Comparison of ENCODE assay signal across 25 cellular contexts in the genomic region with DNA sequence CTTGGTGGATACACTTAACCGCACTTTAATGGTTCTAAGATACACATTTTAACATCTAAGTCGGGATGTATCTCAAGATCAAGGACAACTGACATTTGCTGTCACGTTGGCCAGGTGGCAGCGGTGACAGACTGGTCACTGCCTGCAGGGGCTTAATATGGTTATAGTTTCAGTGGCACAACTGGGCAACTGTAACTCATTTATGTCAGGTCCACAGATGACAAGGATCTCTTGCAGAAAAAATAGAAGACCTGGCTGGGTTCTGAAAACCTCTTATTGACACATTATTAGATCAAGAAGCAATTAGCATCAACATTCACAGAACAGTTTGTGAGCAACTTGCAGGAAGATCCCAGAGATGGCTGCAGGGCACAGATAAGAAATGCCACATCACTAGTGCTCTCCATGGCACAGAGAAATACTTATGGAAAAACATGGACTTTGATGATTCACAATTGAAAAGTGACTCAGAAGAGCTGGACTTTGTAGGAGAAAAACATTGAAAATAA.
A peak's percentile ranks its signal among the peaks of the same experiment; 100 is the strongest.
DNase-seq lines count a peak whose midpoint lies in the region; ATAC-seq and TF ChIP-seq lines count a peak whose summit lies in the region.
"Had no signal": no experiment of that assay in that cellular context is flagged by ENCODE, and none has a peak within 500 bp of the region (broad histone marks: within the 10 kb centered on the region; RNA-seq: fewer than 3 reads in every experiment).

No MANE protein-coding gene starts in this region.

- TF ChIP-seq CTCF in BE2C (IDR thresholded peaks at IDR 0.05; ENCODE audit: low read depth, low read length) = no peak
- TF ChIP-seq CTCF in fibroblast of the aortic adventitia (IDR thresholded peaks at IDR 0.05; ENCODE audit: insufficient read depth, low read length) = no peak

- DNase-seq in BE2C = peak; percentile 83
- peak; percentile 51 for DNase-seq in HT1080 (ENCODE audit: low read depth)
- peak; percentile 12 for DNase-seq in amniotic stem cell (lab: John Stamatoyannopoulos, UW)
- peak; percentile 15 for DNase-seq in fibroblast of the aortic adventitia (ENCODE audit: low read depth)
- DNase-seq: activated B cell treated with CpG ODN at 0.5 μM for 24 hours; activated CD4-positive, alpha-beta T cell treated with anti-CD3 and anti-CD28 coated beads, Interleukin-2, amount 50 U/mL, for 48 hours; activated effector memory CD4-positive, alpha-beta T cell treated with anti-CD3 and anti-CD28 coated beads, Interleukin-2, amount 50 U/mL, for 16 hours; central memory CD4-positive, alpha-beta T cell; DMS153; effector CD4-positive, alpha-beta T cell; esophagus squamous epithelium; HCEC 1CT; left lung; MM.1S; NCI-H146; NCI-H774; nephron progenitor cell; SIG-M5; stimulated activated naive CD8-positive, alpha-beta T cell treated with anti-CD3 and anti-CD28 coated beads, Interleukin-15, Interleukin-2, amounts not matched to agents 100 U/mL and 50 U/mL, for 24 hours; T-helper 17 cell; thyroid gland had no signal

- no peaks in the 10 kb centered on the region for H3K27me3 Mint-ChIP-seq in stimulated activated memory B cell treated with anti-CD40 and anti-IgM and Interleukin-4, amounts not matched to agents 10 μg/mL and 1 μg/mL and 100 μg/mL, for 72 hours

- no peaks in the 10 kb centered on the region for H3K36me3 ChIP-seq in BE2C
- H3K36me3 ChIP-seq: esophagus squamous epithelium, left lung, thyroid gland had no signal

- H3K4me3 ChIP-seq in BE2C (ENCODE audit: low read depth, low read length) (no peak overlapping the region), fibroblast of the aortic adventitia (ENCODE audit: low read depth, low read length) (no peak overlapping the region)
- H3K4me3 ChIP-seq: esophagus squamous epithelium, left lung, thyroid gland had no signal

- ATAC-seq in stimulated activated memory B cell treated with anti-CD40 and anti-IgM and Interleukin-4, amounts not matched to agents 10 μg/mL and 1 μg/mL and 100 μg/mL, for 72 hours = no peak
- no peak for ATAC-seq in GM21447 (IDR thresholded peaks at IDR 0.05; ENCODE audit: unreplicated experiment)
- ATAC-seq in HG02610 (IDR thresholded peaks at IDR 0.05; ENCODE audit: unreplicated experiment) = no peak
- ATAC-seq in HG02588 (IDR thresholded peaks at IDR 0.05; ENCODE audit: unreplicated experiment) = no peak
- ATAC-seq: left lung; stimulated activated naive CD8-positive, alpha-beta T cell treated with anti-CD3 and anti-CD28 coated beads, Interleukin-15, Interleukin-2, amounts not matched to agents 100 U/mL and 50 U/mL, for 24 hours; T-helper 17 cell had no signal

- no peak overlapping the region for H3K27ac Mint-ChIP-seq in stimulated activated memory B cell treated with anti-CD40 and anti-IgM and Interleukin-4, amounts not matched to agents 10 μg/mL and 1 μg/mL and 100 μg/mL, for 72 hours
- H3K27ac Mint-ChIP-seq: activated B cell treated with CpG ODN at 0.5 μM for 24 hours, nephron progenitor cell, T-helper 17 cell had no signal

- no peaks in the 10 kb centered on the region for H3K4me1 Mint-ChIP-seq in stimulated activated memory B cell treated with anti-CD40 and anti-IgM and Interleukin-4, amounts not matched to agents 10 μg/mL and 1 μg/mL and 100 μg/mL, for 72 hours
- H3K4me1 Mint-ChIP-seq: activated B cell treated with CpG ODN at 0.5 μM for 24 hours, T-helper 17 cell had no signal

- H3K4me1 ChIP-seq in BE2C = peaks cover 29% of the 10 kb centered on the region
- H3K4me1 ChIP-seq: left lung had no signal

- H3K36me3 Mint-ChIP-seq in stimulated activated memory B cell treated with anti-CD40 and anti-IgM and Interleukin-4, amounts not matched to agents 10 μg/mL and 1 μg/mL and 100 μg/mL, for 72 hours = no peaks in the 10 kb centered on the region

- no peaks in the 10 kb centered on the region for H3K9me3 ChIP-seq in BE2C
- H3K9me3 ChIP-seq: esophagus squamous epithelium, left lung, thyroid gland had no signal

- peaks cover 3% of the 10 kb centered on the region for H3K9me3 Mint-ChIP-seq in stimulated activated memory B cell treated with anti-CD40 and anti-IgM and Interleukin-4, amounts not matched to agents 10 μg/mL and 1 μg/mL and 100 μg/mL, for 72 hours
- H3K9me3 Mint-ChIP-seq: activated B cell treated with CpG ODN at 0.5 μM for 24 hours, nephron progenitor cell had no signal

- H3K4me3 Mint-ChIP-seq in stimulated activated memory B cell treated with anti-CD40 and anti-IgM and Interleukin-4, amounts not matched to agents 10 μg/mL and 1 μg/mL and 100 μg/mL, for 72 hours = no peak overlapping the region
- H3K4me3 Mint-ChIP-seq: activated B cell treated with CpG ODN at 0.5 μM for 24 hours, nephron progenitor cell, T-helper 17 cell had no signal

- H3K27me3 ChIP-seq in BE2C = no peaks in the 10 kb centered on the region
- H3K27me3 ChIP-seq: esophagus squamous epithelium, left lung, thyroid gland had no signal

Comparison
In these comparisons a context has a peak if more than half of its experiments do, and no peak if none do; other contexts are left out.
1. DNase-seq: peak in every context shown above with its lines; median percentile 83 in BE2C; 51 in HT1080; 15 in fibroblast of the aortic adventitia; 12 in amniotic stem cell.